ENCODE assay signal across 8 cellular contexts in the genomic region with DNA sequence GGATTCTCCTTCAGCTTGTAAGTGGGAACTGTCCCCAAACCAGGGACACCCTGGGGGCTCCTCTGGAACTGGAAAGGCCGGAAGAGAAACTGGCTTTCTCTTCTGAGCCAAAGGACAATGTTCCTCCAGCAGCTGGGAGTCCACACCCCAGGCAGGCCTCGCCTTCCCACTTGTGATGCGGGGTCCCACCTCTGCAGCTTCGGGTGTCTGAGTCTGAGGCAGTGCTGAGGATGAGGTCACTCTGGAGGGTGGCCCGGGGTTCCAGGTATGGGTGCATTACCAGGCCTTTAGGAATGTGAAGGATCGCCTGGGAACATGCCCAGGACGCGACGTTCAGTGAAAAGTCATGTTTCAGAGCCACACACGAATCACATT. TPM values are rescaled to one million over a fixed set of nuclear protein-coding genes. Genes with fewer than 3 reads are reported as not detected.
DNase-seq lines count a peak whose midpoint lies in the region.

No MANE protein-coding gene starts in this region.

- POLR2A ChIA-PET in activated CD4-positive, alpha-beta T cell treated with anti-CD3 and anti-CD28 coated beads, Interleukin-2, amount 10 ng/mL, durations not matched to agents 7 days and 5 days (lab: Charles Lee): no interaction called here

- H3K4me3 Mint-ChIP-seq in activated CD4-positive, alpha-beta T cell treated with anti-CD3 and anti-CD28 coated beads, Interleukin-2, amount 10 ng/mL, durations not matched to agents 7 days and 5 days: peak overlapping the region; percentile 60

- peaks cover 19% of the 10 kb centered on the region for H3K27me3 Mint-ChIP-seq in activated CD4-positive, alpha-beta T cell treated with anti-CD3 and anti-CD28 coated beads, Interleukin-2, amount 10 ng/mL, durations not matched to agents 7 days and 5 days

- H3K9me3 Mint-ChIP-seq in activated CD4-positive, alpha-beta T cell treated with anti-CD3 and anti-CD28 coated beads, Interleukin-2, amount 10 ng/mL, durations not matched to agents 7 days and 5 days: no peaks in the 10 kb centered on the region

- peaks cover 3% of the 10 kb centered on the region for H3K36me3 Mint-ChIP-seq in activated CD4-positive, alpha-beta T cell treated with anti-CD3 and anti-CD28 coated beads, Interleukin-2, amount 10 ng/mL, durations not matched to agents 7 days and 5 days (ENCODE audit: low read depth)

- H3K4me1 Mint-ChIP-seq in activated CD4-positive, alpha-beta T cell treated with anti-CD3 and anti-CD28 coated beads, Interleukin-2, amount 10 ng/mL, durations not matched to agents 7 days and 5 days: peaks cover 3% of the 10 kb centered on the region

- in situ Hi-C loops in T47D (cut with HindIII; ENCODE audit: low pct_unique_long_range_greater_than_20kb, low sequenced_read_pairs): no loop called here

- CTCF ChIA-PET in activated CD4-positive, alpha-beta T cell treated with anti-CD3 and anti-CD28 coated beads, Interleukin-2, amount 10 ng/mL, durations not matched to agents 7 days and 5 days (lab: Charles Lee): interaction anchor here (0.8 kb wide), 1 partner anchor 626 kb away, joined by 3 read pairs; no protein-coding TSS in a partner anchor

- DNase-seq in activated CD4-positive, alpha-beta T cell treated with anti-CD3 and anti-CD28 coated beads, Interleukin-2, amount 10 ng/mL, durations not matched to agents 7 days and 5 days: no peak
- no peak for DNase-seq in activated CD4-positive, alpha-beta T cell treated with anti-CD3 and anti-CD28 coated beads, Interleukin-2, amount 50 U/mL, for 1 hour
- peak; percentile 34 to 39 for DNase-seq in T47D (ENCODE audit: low read depth in 1 of 2, low spot score in 1 of 2)
- DNase-seq in left kidney (ENCODE audit: low read depth, low spot score): peak; percentile 43
- DNase-seq in foreskin melanocyte: no peak
- DNase-seq in GOT3 (lab: John Stamatoyannopoulos, UW): no peak
- DNase-seq in NCI-H2196 treated with DMSO at 0.1 percent for 48 hours (lab: John Stamatoyannopoulos, UW; ENCODE audit: unreplicated experiment): no peak

- peak overlapping the region; percentile 72 for H3K27ac ChIP-seq in temporal lobe (ENCODE audit: low read depth, low read length)

- no peak overlapping the region for H3K27ac Mint-ChIP-seq in activated CD4-positive, alpha-beta T cell treated with anti-CD3 and anti-CD28 coated beads, Interleukin-2, amount 10 ng/mL, durations not matched to agents 7 days and 5 days

RNA-seq across cellular contexts. Expression of a gene that starts 18.2 kb away (rescaled TPM):
- not detected for total RNA-seq in activated CD4-positive, alpha-beta T cell treated with anti-CD3 and anti-CD28 coated beads, Interleukin-2, amount 10 ng/mL, durations not matched to agents 7 days and 5 days
- 21.6 TPM for total RNA-seq in temporal lobe

RNA-seq across cellular contexts. Expression of a gene that starts 32.0 kb away (rescaled TPM):
- 100 to 1,000 TPM; 133 to 135 TPM for total RNA-seq in activated CD4-positive, alpha-beta T cell treated with anti-CD3 and anti-CD28 coated beads, Interleukin-2, amount 10 ng/mL, durations not matched to agents 7 days and 5 days
- total RNA-seq in temporal lobe: 127 TPM

Comparison
In these comparisons a context has a peak if more than half of its experiments do, and no peak if none do; other contexts are left out.
1. DNase-seq: peak in T47D (2 of 2) and left kidney (single experiment); none in activated CD4-positive, alpha-beta T cell treated with anti-CD3 and anti-CD28 coated beads, Interleukin-2, amount 10 ng/mL, durations not matched to agents 7 days and 5 days (single experiment), activated CD4-positive, alpha-beta T cell treated with anti-CD3 and anti-CD28 coated beads, Interleukin-2, amount 50 U/mL, for 1 hour (single experiment), foreskin melanocyte (single experiment), GOT3 (single experiment) and NCI-H2196 treated with DMSO at 0.1 percent for 48 hours (single experiment).
2. RNA of a gene that starts 18.2 kb away (total RNA-seq): 21.6 TPM in temporal lobe (single experiment); not detected in activated CD4-positive, alpha-beta T cell treated with anti-CD3 and anti-CD28 coated beads, Interleukin-2, amount 10 ng/mL, durations not matched to agents 7 days and 5 days; every median in the first group is over 10 times any median in the second.